Comparison of ENCODE assay signal across 20 cellular contexts in genomic region chr3:15847239-15847638, GRCh38. TPM values are rescaled to one million over a fixed set of nuclear protein-coding genes. Genes with fewer than 3 reads are reported as not detected.
A peak's percentile ranks its signal among the peaks of the same experiment; 100 is the strongest.
DNase-seq lines count a peak whose midpoint lies in the region; ATAC-seq, FAIRE-seq and TF ChIP-seq lines count a peak whose summit lies in the region.
"Had no signal": no experiment of that assay in that cellular context is flagged by ENCODE, and none has a peak within 500 bp of the region (broad histone marks: within the 10 kb centered on the region; RNA-seq: fewer than 3 reads in every experiment).

No MANE protein-coding gene starts in this region.

- ATAC-seq in stimulated activated naive CD8-positive, alpha-beta T cell treated with anti-CD3 and anti-CD28 coated beads, Interleukin-15, Interleukin-2, amounts not matched to agents 100 U/mL and 50 U/mL, for 24 hours: no peak
- ATAC-seq in T-helper 17 cell (no peak), memory B cell (ENCODE audit: low read depth) (no peak)
- ATAC-seq in stimulated activated effector memory CD8-positive, alpha-beta T cell treated with anti-CD3 and anti-CD28 coated beads, Interleukin-12 subunit alpha, Interleukin-12 subunit beta, amount 100 ng/mL, for 72 hours: no peak
- ATAC-seq: HCT116 had no signal

- H3K9me2 ChIP-seq in GM23248 (ENCODE audit: insufficient read depth): no peaks in the 10 kb centered on the region

- H3K79me2 ChIP-seq in GM23248 (ENCODE audit: insufficient read depth): peaks cover 60% of the 10 kb centered on the region

- no peaks in the 10 kb centered on the region for H3K4me1 ChIP-seq in GM23248 (ENCODE audit: insufficient read depth)

- TF ChIP-seq POLR2A in H54 (IDR thresholded peaks at IDR 0.05; ENCODE audit: low read depth, low read length): no peak

- H3K4me3 ChIP-seq in GM23248: no peak overlapping the region

- H3K9ac ChIP-seq in GM23248: no peak overlapping the region

- peaks cover 36% of the 10 kb centered on the region for H3K36me3 Mint-ChIP-seq in stimulated activated naive CD8-positive, alpha-beta T cell treated with anti-CD3 and anti-CD28 coated beads, Interleukin-15, Interleukin-2, amounts not matched to agents 100 ng/mL and 50 ng/mL, for 24 hours (ENCODE audit: low read depth)
- H3K36me3 Mint-ChIP-seq in T-helper 17 cell (ENCODE audit: low read depth) (peaks cover 5% of the 10 kb centered on the region), memory B cell (peaks cover 24% of the 10 kb centered on the region)
- H3K36me3 Mint-ChIP-seq in stimulated activated effector memory CD8-positive, alpha-beta T cell treated with anti-CD3 and anti-CD28 coated beads, Interleukin-12 subunit alpha, Interleukin-12 subunit beta, amount 100 ng/mL, for 72 hours: peaks cover 5% of the 10 kb centered on the region

- no peaks in the 10 kb centered on the region for H3F3A ChIP-seq in GM23248 (ENCODE audit: insufficient read depth)

- in situ Hi-C loops in GM23248 (cut with MboI): no loop called here

- no peak overlapping the region for H3K27ac ChIP-seq in GM23248

- no peaks in the 10 kb centered on the region for H3K27me3 Mint-ChIP-seq in stimulated activated naive CD8-positive, alpha-beta T cell treated with anti-CD3 and anti-CD28 coated beads, Interleukin-15, Interleukin-2, amounts not matched to agents 100 ng/mL and 50 ng/mL, for 24 hours
- H3K27me3 Mint-ChIP-seq in T-helper 17 cell (no peaks in the 10 kb centered on the region), memory B cell (no peaks in the 10 kb centered on the region)
- H3K27me3 Mint-ChIP-seq: CD4-positive, alpha-beta memory T cell had no signal

- H3K36me3 ChIP-seq in GM23248 (ENCODE audit: low read depth): no peaks in the 10 kb centered on the region

- FAIRE-seq in H54 (lab: Jason Lieb, UNC): no peak
- FAIRE-seq: GM12892, H1 had no signal

- no peak overlapping the region for H3K4me2 ChIP-seq in GM23248 (ENCODE audit: unreplicated experiment)

- H3K27ac Mint-ChIP-seq in stimulated activated naive CD8-positive, alpha-beta T cell treated with anti-CD3 and anti-CD28 coated beads, Interleukin-15, Interleukin-2, amounts not matched to agents 100 ng/mL and 50 ng/mL, for 24 hours: peak overlapping the region; percentile 9
- peak overlapping the region; percentile 3 for H3K27ac Mint-ChIP-seq in T-helper 17 cell
- peak overlapping the region; percentile 15 for H3K27ac Mint-ChIP-seq in memory B cell
- peak overlapping the region; percentile 1 for H3K27ac Mint-ChIP-seq in stimulated activated effector memory CD8-positive, alpha-beta T cell treated with anti-CD3 and anti-CD28 coated beads, Interleukin-12 subunit alpha, Interleukin-12 subunit beta, amount 100 ng/mL, for 72 hours
- H3K27ac Mint-ChIP-seq: H9, HFFc6 had no signal

- no peaks in the 10 kb centered on the region for H3K9me3 ChIP-seq in T-helper 17 cell (ENCODE audit: control insufficient read depth, low read length, poor library complexity, severe bottlenecking)
- H3K9me3 ChIP-seq in GM23248 (ENCODE audit: low read depth): no peaks in the 10 kb centered on the region

- H2AFZ ChIP-seq in GM23248: no peak overlapping the region

- H3K4me1 Mint-ChIP-seq in stimulated activated naive CD8-positive, alpha-beta T cell treated with anti-CD3 and anti-CD28 coated beads, Interleukin-15, Interleukin-2, amounts not matched to agents 100 ng/mL and 50 ng/mL, for 24 hours (ENCODE audit: low read depth): peaks cover 51% of the 10 kb centered on the region
- H3K4me1 Mint-ChIP-seq in T-helper 17 cell: peaks cover 35% of the 10 kb centered on the region
- H3K4me1 Mint-ChIP-seq in memory B cell: peaks cover 36% of the 10 kb centered on the region
- peaks cover 49% of the 10 kb centered on the region for H3K4me1 Mint-ChIP-seq in stimulated activated effector memory CD8-positive, alpha-beta T cell treated with anti-CD3 and anti-CD28 coated beads, Interleukin-12 subunit alpha, Interleukin-12 subunit beta, amount 100 ng/mL, for 72 hours

- no peaks in the 10 kb centered on the region for H4K20me1 ChIP-seq in GM23248 (ENCODE audit: insufficient read depth)

- peaks cover 5% of the 10 kb centered on the region for H3K9me3 Mint-ChIP-seq in stimulated activated naive CD8-positive, alpha-beta T cell treated with anti-CD3 and anti-CD28 coated beads, Interleukin-15, Interleukin-2, amounts not matched to agents 100 ng/mL and 50 ng/mL, for 24 hours
- peaks cover 1% of the 10 kb centered on the region for H3K9me3 Mint-ChIP-seq in memory B cell
- no peaks in the 10 kb centered on the region for H3K9me3 Mint-ChIP-seq in stimulated activated effector memory CD8-positive, alpha-beta T cell treated with anti-CD3 and anti-CD28 coated beads, Interleukin-12 subunit alpha, Interleukin-12 subunit beta, amount 100 ng/mL, for 72 hours
- H3K9me3 Mint-ChIP-seq: HFFc6 had no signal

- H3K4me3 Mint-ChIP-seq in stimulated activated naive CD8-positive, alpha-beta T cell treated with anti-CD3 and anti-CD28 coated beads, Interleukin-15, Interleukin-2, amounts not matched to agents 100 ng/mL and 50 ng/mL, for 24 hours: no peak overlapping the region
- H3K4me3 Mint-ChIP-seq in T-helper 17 cell: no peak overlapping the region
- no peak overlapping the region for H3K4me3 Mint-ChIP-seq in memory B cell
- no peak overlapping the region for H3K4me3 Mint-ChIP-seq in stimulated activated effector memory CD8-positive, alpha-beta T cell treated with anti-CD3 and anti-CD28 coated beads, Interleukin-12 subunit alpha, Interleukin-12 subunit beta, amount 100 ng/mL, for 72 hours
- H3K4me3 Mint-ChIP-seq: CD4-positive, alpha-beta memory T cell; H9; HFFc6 had no signal

- no peaks in the 10 kb centered on the region for H3K27me3 ChIP-seq in GM23248 (replicated peaks; ENCODE audit: insufficient read depth)

- no peak for DNase-seq in stimulated activated naive CD8-positive, alpha-beta T cell treated with anti-CD3 and anti-CD28 coated beads, Interleukin-15, Interleukin-2, amounts not matched to agents 100 U/mL and 50 U/mL, for 24 hours
- DNase-seq in T-helper 17 cell (no peak), memory B cell (ENCODE audit: low spot score in 2 of 2) (no peak), H54 (ENCODE audit: insufficient read length, low spot score) (no peak), GM23248 (no peak)
- no peak for DNase-seq in stimulated activated effector memory CD8-positive, alpha-beta T cell treated with anti-CD3 and anti-CD28 coated beads, Interleukin-12 subunit alpha, Interleukin-12 subunit beta, amount 100 ng/mL, for 72 hours (ENCODE audit: low spot score in 2 of 2)
- DNase-seq in activated CD4-positive, alpha-beta T cell treated with anti-CD3 and anti-CD28 coated beads for 1 hour: no peak
- DNase-seq: C1 segment of cervical spinal cord; Calu3; CD4-positive, alpha-beta memory T cell; COR-L47; DMS53; DMS79 treated with DMSO at 0.1 percent for 48 hours; GF-D8; H9; HFFc6 had no signal

RNA-seq across cellular contexts. Expression of gene ANKRD28, which starts 49.5 kb away (rescaled TPM):
- total RNA-seq in T-helper 17 cell: 100 to 1,000 TPM in 1 of 2 donors, 10 to 100 TPM in 1; 86.2 to 105 TPM
- 55.6 and 68.9 TPM in 2 replicates for total RNA-seq in GM23248 (2014; rRNA removed; shearing (Covaris generic))
- polyA plus RNA-seq in GM23248 (2016; fragmentation: Nextera tagmentation; extraction: Ambion mirVana): 22.6 and 23.1 TPM in 2 replicates
